Comparison of ENCODE assay signal across 8 cellular contexts in the genomic region with DNA sequence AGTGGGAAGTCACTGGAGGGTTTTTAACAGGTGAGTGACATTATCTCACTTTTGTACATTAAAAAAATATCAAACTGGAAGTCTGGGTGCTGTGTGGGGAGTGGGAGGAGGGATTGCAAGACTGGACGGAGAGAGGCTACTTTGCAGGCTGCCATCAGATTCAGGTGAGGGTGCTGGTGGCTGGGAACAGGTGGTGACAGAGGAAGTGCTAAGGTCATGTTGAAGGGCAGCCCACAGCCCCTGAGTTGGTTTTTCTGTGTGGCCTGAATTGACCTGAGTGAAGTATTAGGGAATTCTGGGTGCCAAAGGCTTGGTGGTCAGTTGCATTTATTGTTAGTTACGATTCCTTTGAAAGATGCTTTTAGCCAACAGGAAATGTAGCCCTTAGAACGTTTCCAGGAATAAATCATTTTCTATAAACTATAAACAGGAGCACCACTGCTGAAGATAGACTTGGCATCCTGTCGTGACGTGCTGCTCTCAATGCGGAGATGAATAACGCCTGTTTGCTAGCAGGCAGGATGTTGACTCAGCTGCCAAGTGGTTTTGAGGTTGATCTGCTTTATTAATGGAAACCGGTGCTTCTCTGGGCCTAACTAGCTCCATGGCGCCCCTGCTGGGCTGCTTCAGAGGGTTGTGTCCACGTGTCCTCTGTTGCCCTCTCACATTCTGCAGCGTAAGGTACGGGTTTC.
A peak's percentile ranks its signal among the peaks of the same experiment; 100 is the strongest.
DNase-seq lines count a peak whose midpoint lies in the region; ATAC-seq, FAIRE-seq and TF ChIP-seq lines count a peak whose summit lies in the region.

No MANE protein-coding gene starts in this region.

- H3K27ac Mint-ChIP-seq in activated naive CD8-positive, alpha-beta T cell treated with anti-CD3 and anti-CD28 coated beads, Interleukin-2, amount 50 U/mL, for 24 hours = peak overlapping the region; percentile 82
- no peak overlapping the region for H3K27ac Mint-ChIP-seq in stimulated activated naive B cell treated with anti-CD40 and anti-IgM and Interleukin-4, amounts not matched to agents 10 μg/mL and 1 μg/mL and 100 μg/mL, for 72 hours

- FAIRE-seq in kidney (lab: Jason Lieb, UNC) = no peak

- no peaks in the 10 kb centered on the region for H3K4me1 ChIP-seq in A673 (ENCODE audit: insufficient read depth, low read length, poor library complexity, severe bottlenecking)
- H3K4me1 ChIP-seq in kidney (ENCODE audit: control insufficient read depth in 1 of 2, insufficient read depth in 1 of 2, low read depth in 1 of 2, low read length in 2 of 2) = peaks cover 0 to 2% of the 10 kb centered on the region in 2 donors

- ATAC-seq in GM18868 (IDR thresholded peaks at IDR 0.05; ENCODE audit: unreplicated experiment) = peak; percentile 81
- peak; percentile 90 for ATAC-seq in activated naive CD8-positive, alpha-beta T cell treated with anti-CD3 and anti-CD28 coated beads, Interleukin-2, amount 50 U/mL, for 24 hours
- peak; percentile 71 to 82 for ATAC-seq in stimulated activated naive B cell treated with anti-CD40 and anti-IgM and Interleukin-4, amounts not matched to agents 10 μg/mL and 1 μg/mL and 100 μg/mL, for 72 hours (replicated peaks)
- no peak for ATAC-seq in GM21723 (IDR thresholded peaks at IDR 0.05; ENCODE audit: unreplicated experiment)

- H3K9ac ChIP-seq in kidney (ENCODE audit: low read length in 2 of 2) = no peak overlapping the region

- H3K4me1 Mint-ChIP-seq in activated naive CD8-positive, alpha-beta T cell treated with anti-CD3 and anti-CD28 coated beads, Interleukin-2, amount 50 U/mL, for 24 hours = peaks cover 17% of the 10 kb centered on the region
- peaks cover 0 to 5% of the 10 kb centered on the region in 2 donors for H3K4me1 Mint-ChIP-seq in stimulated activated naive B cell treated with anti-CD40 and anti-IgM and Interleukin-4, amounts not matched to agents 10 μg/mL and 1 μg/mL and 100 μg/mL, for 72 hours

- H3K4me3 ChIP-seq in A673 (ENCODE audit: low read depth, low read length, poor library complexity, severe bottlenecking) (no peak overlapping the region), kidney (ENCODE audit: low read length in 2 of 2) (no peak overlapping the region)

- peak; percentile 51 for TF ChIP-seq CTCF in A673 (conservative IDR thresholded peaks at IDR 0.05; ENCODE audit: low read depth, low read length)
- peak; percentile 10 for TF ChIP-seq CTCF in kidney (IDR thresholded peaks at IDR 0.05; ENCODE audit: borderline replicate concordance, extremely low read depth, insufficient read depth)

- intact Hi-C loops in A673 (cut with micrococcal nuclease; ENCODE audit: unreplicated experiment) (no loop called here), kidney (cut with DNase I) (no loop called here)

- H3K27ac ChIP-seq in A673 (ENCODE audit: low read depth, low read length, poor library complexity, severe bottlenecking) (no peak overlapping the region), kidney (ENCODE audit: low read depth in 2 of 2, low read length in 2 of 2) (no peak overlapping the region)

- no peaks in the 10 kb centered on the region for H3K27me3 Mint-ChIP-seq in activated naive CD8-positive, alpha-beta T cell treated with anti-CD3 and anti-CD28 coated beads, Interleukin-2, amount 50 U/mL, for 24 hours
- no peaks in the 10 kb centered on the region for H3K27me3 Mint-ChIP-seq in stimulated activated naive B cell treated with anti-CD40 and anti-IgM and Interleukin-4, amounts not matched to agents 10 μg/mL and 1 μg/mL and 100 μg/mL, for 72 hours

- H3K9me3 Mint-ChIP-seq in activated naive CD8-positive, alpha-beta T cell treated with anti-CD3 and anti-CD28 coated beads, Interleukin-2, amount 50 U/mL, for 24 hours = peaks cover 30% of the 10 kb centered on the region
- peaks cover 0 to 5% of the 10 kb centered on the region in 2 donors for H3K9me3 Mint-ChIP-seq in stimulated activated naive B cell treated with anti-CD40 and anti-IgM and Interleukin-4, amounts not matched to agents 10 μg/mL and 1 μg/mL and 100 μg/mL, for 72 hours

- peak; percentile 66 for DNase-seq in A673 (ENCODE audit: low spot score)
- peak; percentile 41 for DNase-seq in HS-27A (ENCODE audit: low read depth)
- peak; percentile 96 for DNase-seq in OCI-M1 (lab: John Stamatoyannopoulos, UW)
- DNase-seq in activated naive CD8-positive, alpha-beta T cell treated with anti-CD3 and anti-CD28 coated beads, Interleukin-2, amount 50 U/mL, for 24 hours = peak; percentile 75
- no peak for DNase-seq in kidney
- peak; percentile 5 for DNase-seq in stimulated activated naive B cell treated with anti-CD40 and anti-IgM and Interleukin-4, amounts not matched to agents 10 μg/mL and 1 μg/mL and 100 μg/mL, for 72 hours

- no TSS peak for BruUV-seq in A673 (replicated peaks; lab: Mats Ljungman, UMichigan)

- H3K27me3 ChIP-seq in A673 (replicated peaks; ENCODE audit: insufficient read depth, low read depth, low read length, poor library complexity) = no peaks in the 10 kb centered on the region

- H3K9me3 ChIP-seq in A673 (ENCODE audit: low read depth, low read length, poor library complexity, severe bottlenecking) = no peaks in the 10 kb centered on the region
- H3K9me3 ChIP-seq in kidney (ENCODE audit: control insufficient read depth in 1 of 2, low read length in 2 of 2) = no peaks in the 10 kb centered on the region

- POLR2A ChIA-PET in A673 (lab: Charles Lee; ENCODE audit: low non-redundant PET) = no interaction called here

- H3K36me3 ChIP-seq in A673 (ENCODE audit: insufficient read depth, low read length, poor library complexity, severe bottlenecking) = no peaks in the 10 kb centered on the region
- no peaks in the 10 kb centered on the region for H3K36me3 ChIP-seq in kidney (ENCODE audit: control insufficient read depth in 1 of 2, insufficient read depth in 2 of 2, low read length in 2 of 2)

- CTCF ChIA-PET in A673 (lab: Charles Lee) = no interaction called here

- H3K36me3 Mint-ChIP-seq in activated naive CD8-positive, alpha-beta T cell treated with anti-CD3 and anti-CD28 coated beads, Interleukin-2, amount 50 U/mL, for 24 hours (ENCODE audit: low read depth) = no peaks in the 10 kb centered on the region
- no peaks in the 10 kb centered on the region for H3K36me3 Mint-ChIP-seq in stimulated activated naive B cell treated with anti-CD40 and anti-IgM and Interleukin-4, amounts not matched to agents 10 μg/mL and 1 μg/mL and 100 μg/mL, for 72 hours

- H3K4me3 Mint-ChIP-seq in activated naive CD8-positive, alpha-beta T cell treated with anti-CD3 and anti-CD28 coated beads, Interleukin-2, amount 50 U/mL, for 24 hours = peak overlapping the region; percentile 17
- no peak overlapping the region for H3K4me3 Mint-ChIP-seq in stimulated activated naive B cell treated with anti-CD40 and anti-IgM and Interleukin-4, amounts not matched to agents 10 μg/mL and 1 μg/mL and 100 μg/mL, for 72 hours
